In the genomic region with DNA sequence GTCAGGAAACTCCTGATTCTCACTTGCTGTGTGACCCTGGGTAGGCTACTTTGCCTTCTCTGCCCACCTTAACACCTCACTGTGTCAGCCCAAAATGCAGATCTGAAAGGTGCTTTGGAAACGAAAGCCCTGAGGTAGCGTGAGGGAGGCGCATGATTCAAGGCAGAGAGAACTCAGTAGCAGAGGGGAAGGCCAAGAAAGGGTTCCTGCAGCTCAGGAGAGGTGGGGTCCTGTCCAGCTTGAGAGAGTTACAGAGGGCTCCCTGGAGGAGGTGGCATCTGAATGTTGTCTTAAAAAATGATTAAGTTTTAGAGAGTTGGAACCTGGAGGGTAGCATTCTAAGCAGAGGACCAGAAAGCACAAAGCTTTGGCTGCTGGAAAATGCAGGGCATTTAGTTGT, we compare ENCODE assay signal across 12 cellular contexts. TPM values are rescaled to one million over a fixed set of nuclear protein-coding genes. Genes with fewer than 3 reads are reported as not detected.
DNase-seq lines count a peak whose midpoint lies in the region; ATAC-seq, FAIRE-seq and TF ChIP-seq lines count a peak whose summit lies in the region.
"Had no signal": no experiment of that assay in that cellular context is flagged by ENCODE, and none has a peak within 500 bp of the region (broad histone marks: within the 10 kb centered on the region; RNA-seq: fewer than 3 reads in every experiment).

No MANE protein-coding gene starts in this region.

- no peak overlapping the region for H2BK12ac ChIP-seq in H9 (ENCODE audit: insufficient read length, low read depth, low read length)

- no peak overlapping the region for H3K56ac ChIP-seq in H9 (ENCODE audit: insufficient read length, low read depth, low read length)

- H3K79me2 ChIP-seq in H9 (ENCODE audit: insufficient read depth, low read length) = no peaks in the 10 kb centered on the region
- no peaks in the 10 kb centered on the region for H3K79me2 ChIP-seq in astrocyte (ENCODE audit: insufficient read depth, low read length)

- H3K36me3 Mint-ChIP-seq in H9 (ENCODE audit: insufficient read depth in 1 of 3, low read depth in 3 of 3) = no peaks in the 10 kb centered on the region; a peak in 1 of 7 replicates
- H3K36me3 Mint-ChIP-seq in astrocyte (ENCODE audit: low read depth, unreplicated experiment) = peaks cover 14% of the 10 kb centered on the region
- H3K36me3 Mint-ChIP-seq: CD8-positive, alpha-beta memory T cell had no signal

- H3K18ac ChIP-seq in H9 (ENCODE audit: insufficient read length, low read depth, low read length) = no peak overlapping the region

- H2AK5ac ChIP-seq in H9 (ENCODE audit: insufficient read length, low read length) = no peak overlapping the region

- H2AFZ ChIP-seq in H9 (ENCODE audit: low read length) = no peak overlapping the region
- no peak overlapping the region for H2AFZ ChIP-seq in astrocyte (ENCODE audit: low read depth, low read length)

- no peaks in the 10 kb centered on the region for H3K9me3 ChIP-seq in H9 (ENCODE audit: control insufficient read depth, low read depth, low read length)
- no peaks in the 10 kb centered on the region for H3K9me3 ChIP-seq in astrocyte (ENCODE audit: insufficient read depth, low read depth, low read length)
- H3K9me3 ChIP-seq in lung (ENCODE audit: control insufficient read depth in 2 of 2, insufficient read depth in 1 of 2, low read length in 1 of 2) = no peaks in the 10 kb centered on the region
- H3K9me3 ChIP-seq in stomach smooth muscle (ENCODE audit: control insufficient read depth in 2 of 2, low read length in 2 of 2) = no peaks in the 10 kb centered on the region

- H3T11ph ChIP-seq in H9 (ENCODE audit: low read length) = no peak overlapping the region

- H2BK120ac ChIP-seq in H9 (ENCODE audit: low read depth, low read length, poor library complexity, severe bottlenecking) = no peak overlapping the region

- H3K9me3 Mint-ChIP-seq in H9 (no peaks in the 10 kb centered on the region), astrocyte (ENCODE audit: unreplicated experiment) (peaks cover 7% of the 10 kb centered on the region)
- no peaks in the 10 kb centered on the region for H3K9me3 Mint-ChIP-seq in stimulated activated naive CD8-positive, alpha-beta T cell treated with anti-CD3 and anti-CD28 coated beads, Interleukin-15, amount 100 ng/mL, for 72 hours
- H3K9me3 Mint-ChIP-seq: CD8-positive, alpha-beta memory T cell had no signal

- no peaks in the 10 kb centered on the region for H3K79me1 ChIP-seq in H9 (ENCODE audit: insufficient read depth, low read depth, low read length, poor library complexity, severe bottlenecking)

- H4K5ac ChIP-seq in H9 (ENCODE audit: insufficient read length, low read depth, low read length) = no peak overlapping the region

- peaks cover 43% of the 10 kb centered on the region for H3K36me3 ChIP-seq in astrocyte (ENCODE audit: insufficient read depth, low read length)
- peaks cover 32 to 35% of the 10 kb centered on the region in 2 donors for H3K36me3 ChIP-seq in lung (ENCODE audit: control insufficient read depth in 2 of 2, insufficient read depth in 2 of 2, low read length in 2 of 2)
- H3K36me3 ChIP-seq in stomach smooth muscle (ENCODE audit: control insufficient read depth in 2 of 2, insufficient read depth in 2 of 2, low read length in 2 of 2) = peaks cover 22 to 43% of the 10 kb centered on the region in 2 donors

- 0 out of 2 replicates have a peak overlapping the region, but pooled peaks have one; percentile 42 for H2BK15ac ChIP-seq in H9 (ENCODE audit: low read depth, low read length)

- H3K27ac Mint-ChIP-seq in H9 (peak overlapping the region in 1 of 3 experiments; percentile 41; a peak in 1 of 7 replicates), astrocyte (ENCODE audit: unreplicated experiment) (no peak overlapping the region)
- H3K27ac Mint-ChIP-seq in stimulated activated naive CD8-positive, alpha-beta T cell treated with anti-CD3 and anti-CD28 coated beads, Interleukin-15, amount 100 ng/mL, for 72 hours = no peak overlapping the region

- no peak overlapping the region for H3K27ac ChIP-seq in H9 (ENCODE audit: insufficient read length, low read depth, low read length)
- no peak overlapping the region for H3K27ac ChIP-seq in astrocyte (ENCODE audit: low read depth, low read length)
- H3K27ac ChIP-seq in lung (ENCODE audit: low read depth in 1 of 2, low read length in 1 of 2) = peak overlapping the region; percentile 69 to 92
- H3K27ac ChIP-seq in stomach smooth muscle (ENCODE audit: low read length) = peak overlapping the region; percentile 89

- H3K27me3 Mint-ChIP-seq in H9 (ENCODE audit: low read depth) (peaks cover 1% of the 10 kb centered on the region), astrocyte (ENCODE audit: low read depth, unreplicated experiment) (no peaks in the 10 kb centered on the region)
- H3K27me3 Mint-ChIP-seq in stimulated activated naive CD8-positive, alpha-beta T cell treated with anti-CD3 and anti-CD28 coated beads, Interleukin-15, amount 100 ng/mL, for 72 hours = peaks cover 19% of the 10 kb centered on the region

- H3K23ac ChIP-seq in H9 (ENCODE audit: insufficient read length, low read depth, low read length) = no peak overlapping the region

- DNase-seq in H9 (no peak), astrocyte (ENCODE audit: low read depth) (no peak), lung (ENCODE audit: low spot score) (no peak), cerebellum (ENCODE audit: low spot score) (no peak), mucosa of gallbladder (ENCODE audit: low spot score) (no peak)
- no peak for DNase-seq in stimulated activated naive CD8-positive, alpha-beta T cell treated with anti-CD3 and anti-CD28 coated beads, Interleukin-15, amount 100 ng/mL, for 72 hours
- DNase-seq: CD8-positive, alpha-beta memory T cell; NCI-H146; NCI-H526 treated with DMSO at 0.1 percent for 48 hours; stimulated activated CD4-positive, alpha-beta T cell treated with anti-CD3 and anti-CD28 coated beads, Interleukin-4, amount 100 ng/mL, for 24 hours; stimulated activated naive CD8-positive, alpha-beta T cell treated with anti-CD3 and anti-CD28 coated beads, Interleukin-15, Interleukin-2, amounts not matched to agents 100 U/mL and 50 U/mL, for 24 hours had no signal

- TF ChIP-seq CTCF in H9 (conservative IDR thresholded peaks at IDR 0.05) (no peak), astrocyte (IDR thresholded peaks at IDR 0.05; ENCODE audit: insufficient read depth, low read depth, low read length) (no peak), lung (IDR thresholded peaks at IDR 0.05; ENCODE audit: control extremely low read depth, extremely low read depth) (no peak)

- ATAC-seq in lung (ENCODE audit: insufficient read depth, low FRiP score) = no peak
- ATAC-seq in stimulated activated naive CD8-positive, alpha-beta T cell treated with anti-CD3 and anti-CD28 coated beads, Interleukin-15, amount 100 ng/mL, for 72 hours = no peak
- ATAC-seq: stimulated activated naive CD8-positive, alpha-beta T cell treated with anti-CD3 and anti-CD28 coated beads, Interleukin-15, Interleukin-2, amounts not matched to agents 100 U/mL and 50 U/mL, for 24 hours had no signal

- H2BK5ac ChIP-seq in H9 (ENCODE audit: insufficient read length, low read length) = no peak overlapping the region

- no peak overlapping the region for H3K14ac ChIP-seq in H9 (ENCODE audit: insufficient read depth, low read length)

- H4K8ac ChIP-seq in H9 (replicated peaks; ENCODE audit: insufficient read length, low read depth, low read length) = no peak overlapping the region

- no peaks in the 10 kb centered on the region for H3K27me3 ChIP-seq in H9 (ENCODE audit: insufficient read depth, low read length)
- H3K27me3 ChIP-seq in astrocyte (ENCODE audit: insufficient read depth, low read length) = no peaks in the 10 kb centered on the region
- no peaks in the 10 kb centered on the region for H3K27me3 ChIP-seq in lung (ENCODE audit: control insufficient read depth, insufficient read depth)
- no peaks in the 10 kb centered on the region for H3K27me3 ChIP-seq in stomach smooth muscle (ENCODE audit: control insufficient read depth in 1 of 2, insufficient read depth in 2 of 2, low read length in 2 of 2)

- H3K4me2 ChIP-seq in H9 (ENCODE audit: insufficient read depth, insufficient read length, low read length) = no peak overlapping the region
- no peak overlapping the region for H3K4me2 ChIP-seq in astrocyte (ENCODE audit: low read length)

- H3K4me3 Mint-ChIP-seq in H9 = no peak overlapping the region
- no peak overlapping the region for H3K4me3 Mint-ChIP-seq in astrocyte (ENCODE audit: unreplicated experiment)
- no peak overlapping the region for H3K4me3 Mint-ChIP-seq in stimulated activated naive CD8-positive, alpha-beta T cell treated with anti-CD3 and anti-CD28 coated beads, Interleukin-15, amount 100 ng/mL, for 72 hours
- H3K4me3 Mint-ChIP-seq: CD8-positive, alpha-beta memory T cell had no signal

- WGBS in H9 (ENCODE audit: extremely low coverage, insufficient read length, low lambda C conversion rate) = no CpG with 5 or more reads among the region's 3 CpGs
- 92% methylated on average over 3 of the region's 3 CpGs for WGBS in lung, 2 donors

- H3K4me3 ChIP-seq in astrocyte (ENCODE audit: insufficient read depth, low read depth, low read length) (no peak overlapping the region), lung (no peak overlapping the region), stomach smooth muscle (ENCODE audit: low read length in 2 of 2) (no peak overlapping the region)

- H4K20me1 ChIP-seq in H9 (ENCODE audit: control insufficient read depth, insufficient read depth, insufficient read length) (no peaks in the 10 kb centered on the region), astrocyte (ENCODE audit: insufficient read depth, low read length) (no peaks in the 10 kb centered on the region)

- H3K4me1 Mint-ChIP-seq in H9 (peaks cover 3 to 14% of the 10 kb centered on the region in 2 experiments), astrocyte (ENCODE audit: low read depth, unreplicated experiment) (peaks cover 9% of the 10 kb centered on the region)
- H3K4me1 Mint-ChIP-seq in stimulated activated naive CD8-positive, alpha-beta T cell treated with anti-CD3 and anti-CD28 coated beads, Interleukin-15, amount 100 ng/mL, for 72 hours = peaks cover 17% of the 10 kb centered on the region

- H3K9ac ChIP-seq in H9 (ENCODE audit: extremely low read depth, insufficient read length, low read length) (no peak overlapping the region), astrocyte (ENCODE audit: low read length) (peak overlapping the region; percentile 52), stomach smooth muscle (ENCODE audit: low read length in 2 of 2) (no peak overlapping the region)

- FAIRE-seq in astrocyte (lab: Jason Lieb, UNC) = no peak

- no peak overlapping the region for H4K91ac ChIP-seq in H9 (ENCODE audit: insufficient read length, low read depth, low read length)

- no peak overlapping the region for H2BK20ac ChIP-seq in H9 (ENCODE audit: low read depth, low read length, poor library complexity, severe bottlenecking)

- H3K23me2 ChIP-seq in H9 (ENCODE audit: insufficient read length, low read depth, low read length, poor library complexity, severe bottlenecking) = peaks cover 3% of the 10 kb centered on the region

- H3K4me1 ChIP-seq in H9 (ENCODE audit: insufficient read depth, low read length) (no peaks in the 10 kb centered on the region), astrocyte (ENCODE audit: insufficient read depth, low read length) (peaks cover 30% of the 10 kb centered on the region), lung (ENCODE audit: control insufficient read depth in 2 of 2, insufficient read depth in 2 of 2, low read length in 2 of 2) (peaks cover 16 to 17% of the 10 kb centered on the region in 2 donors), stomach smooth muscle (ENCODE audit: control insufficient read depth, insufficient read depth, low read length) (peaks cover 28% of the 10 kb centered on the region)

- H3K4ac ChIP-seq in H9 (ENCODE audit: low read depth, low read length) = no peak overlapping the region

RNA-seq across cellular contexts. Expression of gene TGM2, which starts 13.6 kb away (rescaled TPM):
- total RNA-seq in H9 (2021) = 1.1 and 1.4 TPM in 2 replicates
- total RNA-seq in astrocyte = 48.2 and 98.9 TPM in 2 replicates
- total RNA-seq in lung = 100 to 1,000 TPM; 194 to 476 TPM
- 100 to 1,000 TPM in 1 of 2 donors, 10 to 100 TPM in 1; 85.0 to 457 TPM for polyA plus RNA-seq in lung
- 10.8 TPM for total RNA-seq in cerebellum
- total RNA-seq in mucosa of gallbladder = 389 TPM
- total RNA-seq: CD8-positive, alpha-beta memory T cell had no signal
- polyA plus RNA-seq: CD8-positive, alpha-beta memory T cell had no signal

Comparison
In these comparisons a context has a peak if more than half of its experiments do, and no peak if none do; other contexts are left out.
1. H3K27ac ChIP-seq: peak in lung (2 of 2) and stomach smooth muscle (single experiment); none in H9 (single experiment) and astrocyte (single experiment).